Comparison of ENCODE assay signal across 1 cellular context in the genomic region with DNA sequence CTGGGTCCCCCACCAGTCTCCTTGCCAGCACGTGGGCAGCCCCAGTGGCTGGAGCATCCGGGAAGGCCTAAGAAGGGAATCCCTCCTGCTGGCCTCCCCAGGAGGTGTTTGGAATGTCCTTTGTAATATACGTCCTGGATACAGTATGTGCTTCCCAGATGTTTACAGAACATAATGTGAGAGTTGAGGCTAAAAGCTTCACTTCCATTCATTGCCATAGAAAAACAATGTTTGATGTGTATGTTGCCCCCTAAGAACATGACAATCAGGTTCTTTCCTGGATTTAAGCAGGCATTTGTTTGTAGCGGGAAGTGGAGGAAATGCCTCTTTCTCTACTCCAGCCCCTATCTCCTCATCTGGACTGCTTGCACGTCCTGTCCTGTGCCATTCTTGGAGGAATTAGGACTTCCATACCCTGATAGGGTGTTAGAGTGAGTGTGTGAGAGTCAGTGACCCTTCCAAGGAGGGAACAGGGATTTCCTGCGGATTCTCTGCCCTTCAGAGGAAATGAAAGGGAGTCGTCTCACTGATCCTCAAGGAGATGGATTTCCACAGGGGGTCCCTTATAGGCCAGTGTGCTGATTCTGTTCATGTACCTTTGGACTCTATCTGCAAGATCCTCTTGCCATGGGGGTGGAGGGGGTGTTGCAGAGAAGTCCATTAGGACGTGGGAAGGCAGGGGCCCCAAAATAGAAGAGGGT.
TF ChIP-seq lines count a peak whose summit lies in the region.

No MANE protein-coding gene starts in this region.

TF ChIP-seq in HepG2, 621 proteins besides CTCF, POLR2A, EP300 and RAD21 (continued from another document and continues in another):
- TF ChIP-seq, protein P1, sequence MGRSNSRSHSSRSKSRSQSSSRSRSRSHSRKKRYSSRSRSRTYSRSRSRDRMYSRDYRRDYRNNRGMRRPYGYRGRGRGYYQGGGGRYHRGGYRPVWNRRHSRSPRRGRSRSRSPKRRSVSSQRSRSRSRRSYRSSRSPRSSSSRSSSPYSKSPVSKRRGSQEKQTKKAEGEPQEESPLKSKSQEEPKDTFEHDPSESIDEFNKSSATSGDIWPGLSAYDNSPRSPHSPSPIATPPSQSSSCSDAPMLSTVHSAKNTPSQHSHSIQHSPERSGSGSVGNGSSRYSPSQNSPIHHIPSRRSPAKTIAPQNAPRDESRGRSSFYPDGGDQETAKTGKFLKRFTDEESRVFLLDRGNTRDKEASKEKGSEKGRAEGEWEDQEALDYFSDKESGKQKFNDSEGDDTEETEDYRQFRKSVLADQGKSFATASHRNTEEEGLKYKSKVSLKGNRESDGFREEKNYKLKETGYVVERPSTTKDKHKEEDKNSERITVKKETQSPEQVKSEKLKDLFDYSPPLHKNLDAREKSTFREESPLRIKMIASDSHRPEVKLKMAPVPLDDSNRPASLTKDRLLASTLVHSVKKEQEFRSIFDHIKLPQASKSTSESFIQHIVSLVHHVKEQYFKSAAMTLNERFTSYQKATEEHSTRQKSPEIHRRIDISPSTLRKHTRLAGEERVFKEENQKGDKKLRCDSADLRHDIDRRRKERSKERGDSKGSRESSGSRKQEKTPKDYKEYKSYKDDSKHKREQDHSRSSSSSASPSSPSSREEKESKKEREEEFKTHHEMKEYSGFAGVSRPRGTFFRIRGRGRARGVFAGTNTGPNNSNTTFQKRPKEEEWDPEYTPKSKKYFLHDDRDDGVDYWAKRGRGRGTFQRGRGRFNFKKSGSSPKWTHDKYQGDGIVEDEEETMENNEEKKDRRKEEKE (IDR thresholded peaks at IDR 0.05), result no peak
- 0 out of 2 replicates have a peak, but pooled peaks have one; percentile 38 for TF ChIP-seq TFE3 (CRISPR knock-in tag; IDR thresholded peaks at IDR 0.05)
- no peak for TF ChIP-seq ZBTB7B (CRISPR knock-in tag; IDR thresholded peaks at IDR 0.05)
- peak; percentile 81; the same call in 1 of the 2 replicates for TF ChIP-seq SNAPC5 (CRISPR knock-in tag; IDR thresholded peaks at IDR 0.05; ENCODE audit: borderline replicate concordance)
- no peak for TF ChIP-seq HNF4G (IDR thresholded peaks at IDR 0.05; ENCODE audit: borderline replicate concordance, low read depth, low read length)
- no peak for TF ChIP-seq HNF4G (CRISPR knock-in tag; IDR thresholded peaks at IDR 0.05; ENCODE audit: borderline replicate concordance, low read depth)
- 0 out of 2 replicates have a peak, but pooled peaks have one; percentile 49 for TF ChIP-seq ZNF253 (CRISPR knock-in tag; IDR thresholded peaks at IDR 0.05; ENCODE audit: borderline replicate concordance)
- peak; percentile 24; the same call in 1 of the 2 replicates for TF ChIP-seq ZC3H4 (CRISPR knock-in tag; IDR thresholded peaks at IDR 0.05; ENCODE audit: borderline replicate concordance)
- 0 out of 2 replicates have a peak, but pooled peaks have one; percentile 9 for TF ChIP-seq ZNF205 (CRISPR knock-in tag; IDR thresholded peaks at IDR 0.05)
- TF ChIP-seq MZF1 (CRISPR knock-in tag; IDR thresholded peaks at IDR 0.05; ENCODE audit: borderline replicate concordance), result 0 out of 2 replicates have a peak, but pooled peaks have one; percentile 63
- peak; percentile 38; the same call in 1 of the 2 replicates for TF ChIP-seq NR2C2 (CRISPR knock-in tag; IDR thresholded peaks at IDR 0.05; ENCODE audit: borderline replicate concordance)
- TF ChIP-seq HOXA5 (CRISPR knock-in tag; IDR thresholded peaks at IDR 0.05), result peak; percentile 46; the same call in 1 of the 2 replicates
- no peak for TF ChIP-seq ONECUT2 (CRISPR knock-in tag; IDR thresholded peaks at IDR 0.05)
- TF ChIP-seq MAF1 (CRISPR knock-in tag; IDR thresholded peaks at IDR 0.05; ENCODE audit: borderline replicate concordance), result no peak
- 0 out of 2 replicates have a peak, but pooled peaks have one; percentile 34 for TF ChIP-seq ZFP82 (CRISPR knock-in tag; IDR thresholded peaks at IDR 0.05; ENCODE audit: borderline replicate concordance)
- no peak for TF ChIP-seq KDM6A (CRISPR knock-in tag; IDR thresholded peaks at IDR 0.05; ENCODE audit: low read depth)
- TF ChIP-seq RXRB (CRISPR knock-in tag; IDR thresholded peaks at IDR 0.05; ENCODE audit: borderline replicate concordance), result peak; percentile 39
- TF ChIP-seq, protein P2, sequence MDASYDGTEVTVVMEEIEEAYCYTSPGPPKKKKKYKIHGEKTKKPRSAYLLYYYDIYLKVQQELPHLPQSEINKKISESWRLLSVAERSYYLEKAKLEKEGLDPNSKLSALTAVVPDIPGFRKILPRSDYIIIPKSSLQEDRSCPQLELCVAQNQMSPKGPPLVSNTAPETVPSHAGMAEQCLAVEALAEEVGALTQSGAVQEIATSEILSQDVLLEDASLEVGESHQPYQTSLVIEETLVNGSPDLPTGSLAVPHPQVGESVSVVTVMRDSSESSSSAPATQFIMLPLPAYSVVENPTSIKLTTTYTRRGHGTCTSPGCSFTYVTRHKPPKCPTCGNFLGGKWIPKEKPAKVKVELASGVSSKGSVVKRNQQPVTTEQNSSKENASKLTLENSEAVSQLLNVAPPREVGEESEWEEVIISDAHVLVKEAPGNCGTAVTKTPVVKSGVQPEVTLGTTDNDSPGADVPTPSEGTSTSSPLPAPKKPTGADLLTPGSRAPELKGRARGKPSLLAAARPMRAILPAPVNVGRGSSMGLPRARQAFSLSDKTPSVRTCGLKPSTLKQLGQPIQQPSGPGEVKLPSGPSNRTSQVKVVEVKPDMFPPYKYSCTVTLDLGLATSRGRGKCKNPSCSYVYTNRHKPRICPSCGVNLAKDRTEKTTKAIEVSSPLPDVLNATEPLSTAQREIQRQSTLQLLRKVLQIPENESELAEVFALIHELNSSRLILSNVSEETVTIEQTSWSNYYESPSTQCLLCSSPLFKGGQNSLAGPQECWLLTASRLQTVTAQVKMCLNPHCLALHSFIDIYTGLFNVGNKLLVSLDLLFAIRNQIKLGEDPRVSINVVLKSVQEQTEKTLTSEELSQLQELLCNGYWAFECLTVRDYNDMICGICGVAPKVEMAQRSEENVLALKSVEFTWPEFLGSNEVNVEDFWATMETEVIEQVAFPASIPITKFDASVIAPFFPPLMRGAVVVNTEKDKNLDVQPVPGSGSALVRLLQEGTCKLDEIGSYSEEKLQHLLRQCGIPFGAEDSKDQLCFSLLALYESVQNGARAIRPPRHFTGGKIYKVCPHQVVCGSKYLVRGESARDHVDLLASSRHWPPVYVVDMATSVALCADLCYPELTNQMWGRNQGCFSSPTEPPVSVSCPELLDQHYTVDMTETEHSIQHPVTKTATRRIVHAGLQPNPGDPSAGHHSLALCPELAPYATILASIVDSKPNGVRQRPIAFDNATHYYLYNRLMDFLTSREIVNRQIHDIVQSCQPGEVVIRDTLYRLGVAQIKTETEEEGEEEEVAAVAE (CRISPR knock-in tag; IDR thresholded peaks at IDR 0.05; ENCODE audit: borderline replicate concordance), result peak; percentile 36; the same call in 1 of the 2 replicates
- no peak for TF ChIP-seq ATRX (CRISPR knock-in tag; IDR thresholded peaks at IDR 0.05; ENCODE audit: borderline replicate concordance)
- TF ChIP-seq ZFP1 (CRISPR knock-in tag; IDR thresholded peaks at IDR 0.05), result peak; percentile 54
- no peak; the same call in 1 of the 2 replicates for TF ChIP-seq SMYD3 (CRISPR knock-in tag; IDR thresholded peaks at IDR 0.05)
- TF ChIP-seq, protein P3, sequence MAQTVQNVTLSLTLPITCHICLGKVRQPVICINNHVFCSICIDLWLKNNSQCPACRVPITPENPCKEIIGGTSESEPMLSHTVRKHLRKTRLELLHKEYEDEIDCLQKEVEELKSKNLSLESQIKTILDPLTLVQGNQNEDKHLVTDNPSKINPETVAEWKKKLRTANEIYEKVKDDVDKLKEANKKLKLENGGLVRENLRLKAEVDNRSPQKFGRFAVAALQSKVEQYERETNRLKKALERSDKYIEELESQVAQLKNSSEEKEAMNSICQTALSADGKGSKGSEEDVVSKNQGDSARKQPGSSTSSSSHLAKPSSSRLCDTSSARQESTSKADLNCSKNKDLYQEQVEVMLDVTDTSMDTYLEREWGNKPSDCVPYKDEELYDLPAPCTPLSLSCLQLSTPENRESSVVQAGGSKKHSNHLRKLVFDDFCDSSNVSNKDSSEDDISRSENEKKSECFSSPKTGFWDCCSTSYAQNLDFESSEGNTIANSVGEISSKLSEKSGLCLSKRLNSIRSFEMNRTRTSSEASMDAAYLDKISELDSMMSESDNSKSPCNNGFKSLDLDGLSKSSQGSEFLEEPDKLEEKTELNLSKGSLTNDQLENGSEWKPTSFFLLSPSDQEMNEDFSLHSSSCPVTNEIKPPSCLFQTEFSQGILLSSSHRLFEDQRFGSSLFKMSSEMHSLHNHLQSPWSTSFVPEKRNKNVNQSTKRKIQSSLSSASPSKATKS (CRISPR knock-in tag; IDR thresholded peaks at IDR 0.05), result no peak; the same call in 1 of the 2 replicates
- no peak for TF ChIP-seq MAFK (conservative IDR thresholded peaks at IDR 0.05 in 1 of 2, IDR thresholded peaks at IDR 0.05 in 1 of 2; ENCODE audit: low read length in 2 of 2)
- TF ChIP-seq ZNF12 (CRISPR knock-in tag; IDR thresholded peaks at IDR 0.05), result no peak; the same call in 1 of the 2 replicates
- TF ChIP-seq GATA4 (IDR thresholded peaks at IDR 0.05; ENCODE audit: borderline replicate concordance, low read depth), result peak; percentile 30; the same call in 1 of the 2 replicates
- TF ChIP-seq HMGXB4 (CRISPR knock-in tag; IDR thresholded peaks at IDR 0.05; ENCODE audit: borderline replicate concordance in 1 of 2, low read depth in 1 of 2), result peak in 1 of 2 experiments; percentile 24; a peak in 1 of 4 replicates
- TF ChIP-seq, protein P4, sequence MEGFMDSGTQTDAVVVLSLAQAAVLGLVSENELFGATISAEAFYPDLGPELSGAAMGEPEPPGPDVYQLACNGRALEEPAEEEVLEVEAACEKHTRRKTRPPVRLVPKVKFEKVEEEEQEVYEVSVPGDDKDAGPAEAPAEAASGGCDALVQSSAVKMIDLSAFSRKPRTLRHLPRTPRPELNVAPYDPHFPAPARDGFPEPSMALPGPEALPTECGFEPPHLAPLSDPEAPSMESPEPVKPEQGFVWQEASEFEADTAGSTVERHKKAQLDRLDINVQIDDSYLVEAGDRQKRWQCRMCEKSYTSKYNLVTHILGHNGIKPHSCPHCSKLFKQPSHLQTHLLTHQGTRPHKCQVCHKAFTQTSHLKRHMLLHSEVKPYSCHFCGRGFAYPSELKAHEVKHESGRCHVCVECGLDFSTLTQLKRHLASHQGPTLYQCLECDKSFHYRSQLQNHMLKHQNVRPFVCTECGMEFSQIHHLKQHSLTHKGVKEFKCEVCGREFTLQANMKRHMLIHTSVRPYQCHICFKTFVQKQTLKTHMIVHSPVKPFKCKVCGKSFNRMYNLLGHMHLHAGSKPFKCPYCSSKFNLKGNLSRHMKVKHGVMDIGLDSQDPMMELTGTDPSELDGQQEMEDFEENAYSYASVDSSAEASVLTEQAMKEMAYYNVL (CRISPR knock-in tag; IDR thresholded peaks at IDR 0.05; ENCODE audit: borderline replicate concordance), result 0 out of 2 replicates have a peak, but pooled peaks have one; percentile 12
- TF ChIP-seq, protein P5, sequence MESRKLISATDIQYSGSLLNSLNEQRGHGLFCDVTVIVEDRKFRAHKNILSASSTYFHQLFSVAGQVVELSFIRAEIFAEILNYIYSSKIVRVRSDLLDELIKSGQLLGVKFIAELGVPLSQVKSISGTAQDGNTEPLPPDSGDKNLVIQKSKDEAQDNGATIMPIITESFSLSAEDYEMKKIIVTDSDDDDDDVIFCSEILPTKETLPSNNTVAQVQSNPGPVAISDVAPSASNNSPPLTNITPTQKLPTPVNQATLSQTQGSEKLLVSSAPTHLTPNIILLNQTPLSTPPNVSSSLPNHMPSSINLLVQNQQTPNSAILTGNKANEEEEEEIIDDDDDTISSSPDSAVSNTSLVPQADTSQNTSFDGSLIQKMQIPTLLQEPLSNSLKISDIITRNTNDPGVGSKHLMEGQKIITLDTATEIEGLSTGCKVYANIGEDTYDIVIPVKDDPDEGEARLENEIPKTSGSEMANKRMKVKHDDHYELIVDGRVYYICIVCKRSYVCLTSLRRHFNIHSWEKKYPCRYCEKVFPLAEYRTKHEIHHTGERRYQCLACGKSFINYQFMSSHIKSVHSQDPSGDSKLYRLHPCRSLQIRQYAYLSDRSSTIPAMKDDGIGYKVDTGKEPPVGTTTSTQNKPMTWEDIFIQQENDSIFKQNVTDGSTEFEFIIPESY (CRISPR knock-in tag; IDR thresholded peaks at IDR 0.05), result peak; percentile 5; the same call in 1 of the 2 replicates
- no peak for TF ChIP-seq BRF2 (CRISPR knock-in tag; IDR thresholded peaks at IDR 0.05)
- no peak for TF ChIP-seq ZNF30 (CRISPR knock-in tag; IDR thresholded peaks at IDR 0.05)
- no peak for TF ChIP-seq NFKB2 (CRISPR knock-in tag; IDR thresholded peaks at IDR 0.05; ENCODE audit: borderline replicate concordance)
- peak; percentile 28 for TF ChIP-seq ZSCAN9 (CRISPR knock-in tag; IDR thresholded peaks at IDR 0.05; ENCODE audit: borderline replicate concordance)
- 0 out of 2 replicates have a peak, but pooled peaks have one; percentile 2 for TF ChIP-seq KLF12 (CRISPR knock-in tag; IDR thresholded peaks at IDR 0.05; ENCODE audit: borderline replicate concordance)
